Comparison of ENCODE assay signal across 1 cellular context in genomic region chr7:152144557-152145245, GRCh38.
TF ChIP-seq lines count a peak whose summit lies in the region.

No MANE protein-coding gene starts in this region.

TF ChIP-seq in endothelial cell of umbilical vein, 7 proteins besides CTCF, POLR2A, EP300 and RAD21 (continued from another document):
- TF ChIP-seq POLR2AphosphoS5 (IDR thresholded peaks at IDR 0.05; ENCODE audit: insufficient read depth, low read depth, low read length) (no peak), MYC (IDR thresholded peaks at IDR 0.05; ENCODE audit: low read depth, low read length) (no peak)
